9 cellular contexts compared by ENCODE assay signal in genomic region chr19:53193534-53194222, GRCh38. TPM values are rescaled to one million over a fixed set of nuclear protein-coding genes. Genes with fewer than 3 reads are reported as not detected.
DNase-seq lines count a peak whose midpoint lies in the region; ATAC-seq and TF ChIP-seq lines count a peak whose summit lies in the region.
"Had no signal": no experiment of that assay in that cellular context is flagged by ENCODE, and none has a peak within 500 bp of the region (broad histone marks: within the 10 kb centered on the region; RNA-seq: fewer than 3 reads in every experiment).

No MANE protein-coding gene starts in this region.

- intact Hi-C loops in heart right ventricle (cut with DNase I) (loop anchor here in 9 of 10 donors (5.0 to 10.0 kb wide), 12 partner anchors 61 to 551 kb away; partner anchors contain the start of genes ZNF765 (in 3 of the 9), VN1R2 (in 1 of the 9), ZNF525 (in 1 of the 9) and ZNF677 (in 1 of the 9)), left cardiac atrium (cut with DNase I) (loop anchor here (5.0 to 10.0 kb wide), 4 partner anchors 119 to 324 kb away; partner anchors contain the start of genes ZNF525 (in 1 of the 2) and ZNF845 (in 1 of the 2)), uterus (cut with DNase I; ENCODE audit: low total_unique reads) (no loop called here)

- H3K9me3 ChIP-seq in heart right ventricle (peaks cover 0 to 18% (median 0%) of the 10 kb centered on the region in 11 donors), muscle layer of colon (ENCODE audit: low read length) (no peaks in the 10 kb centered on the region), uterus (no peaks in the 10 kb centered on the region)

- TF ChIP-seq CTCF in heart right ventricle (IDR thresholded peaks at IDR 0.05) (peak in 1 of 9 donors; percentile 10), brain microvascular endothelial cell (IDR thresholded peaks at IDR 0.05; ENCODE audit: low read depth, low read length, missing control alignments) (no peak), uterus (IDR thresholded peaks at IDR 0.05) (no peak)

- in situ Hi-C loops in brain microvascular endothelial cell (cut with HindIII; ENCODE audit: low pct_ligation_motif_present, low sequenced_read_pairs) = no loop called here

- peak in 1 of 8 donors; percentile 19 for ATAC-seq in heart right ventricle
- no peak for ATAC-seq in left cardiac atrium
- no peak for ATAC-seq in GM21423 (IDR thresholded peaks at IDR 0.05; ENCODE audit: unreplicated experiment)

- peak overlapping the region in 9 of 10 donors; percentile 62 to 98 (median 83) for H3K4me3 ChIP-seq in heart right ventricle
- peak overlapping the region; percentile 21 for H3K4me3 ChIP-seq in brain microvascular endothelial cell (ENCODE audit: low read depth, low read length)
- H3K4me3 ChIP-seq in muscle layer of colon (ENCODE audit: low read depth in 1 of 2, low read length in 2 of 2) = peak overlapping the region; percentile 36 to 98
- peak overlapping the region; percentile 73 to 91 for H3K4me3 ChIP-seq in uterus
- H3K4me3 ChIP-seq: SK-N-MC had no signal

- 57 to 58% methylated on average over 12 of the region's 12 CpGs for WGBS in heart right ventricle, 2 donors

- H3K36me3 ChIP-seq in heart right ventricle = peaks cover 0 to 17% (median 0%) of the 10 kb centered on the region in 9 donors
- H3K36me3 ChIP-seq in brain microvascular endothelial cell (replicated peaks) = peaks cover 5% of the 10 kb centered on the region
- H3K36me3 ChIP-seq in muscle layer of colon (ENCODE audit: insufficient read depth, low read length) = no peaks in the 10 kb centered on the region
- no peaks in the 10 kb centered on the region for H3K36me3 ChIP-seq in uterus

- peaks cover 3 to 31% (median 14%) of the 10 kb centered on the region in 9 donors for H3K4me1 ChIP-seq in heart right ventricle
- H3K4me1 ChIP-seq in muscle layer of colon (ENCODE audit: insufficient read depth, low read length) = peaks cover 16% of the 10 kb centered on the region
- no peaks in the 10 kb centered on the region for H3K4me1 ChIP-seq in uterus

- no peak for TF ChIP-seq POLR2A in uterus (IDR thresholded peaks at IDR 0.05)

- no peak for DNase-seq in heart right ventricle
- DNase-seq in left cardiac atrium = no peak
- no peak for DNase-seq in brain microvascular endothelial cell
- no peak for DNase-seq in uterus
- no peak for DNase-seq in 8988T
- no peak for DNase-seq in stimulated activated CD4-positive, alpha-beta T cell treated with anti-CD3 and anti-CD28 coated beads, Interleukin-12 subunit alpha, Interleukin-12 subunit beta, amount 100 ng/mL, for 4 hours

- peak overlapping the region in 2 of 10 donors; percentile 70 to 90 for H3K27ac ChIP-seq in heart right ventricle
- H3K27ac ChIP-seq in brain microvascular endothelial cell = no peak overlapping the region
- H3K27ac ChIP-seq in muscle layer of colon (ENCODE audit: low read depth, low read length) = peak overlapping the region; percentile 24
- peak overlapping the region in 1 of 2 donors; percentile 26 for H3K27ac ChIP-seq in uterus
- H3K27ac ChIP-seq: SK-N-MC had no signal

- no peaks in the 10 kb centered on the region for H3K27me3 ChIP-seq in heart right ventricle
- H3K27me3 ChIP-seq in brain microvascular endothelial cell (replicated peaks) = no peaks in the 10 kb centered on the region
- no peaks in the 10 kb centered on the region for H3K27me3 ChIP-seq in muscle layer of colon (ENCODE audit: control insufficient read depth in 1 of 2, insufficient read depth in 2 of 2, low read length in 2 of 2)
- H3K27me3 ChIP-seq in uterus = no peaks in the 10 kb centered on the region

- H3K9ac ChIP-seq in muscle layer of colon (ENCODE audit: low read length) = no peak overlapping the region

RNA-seq across cellular contexts. Expression of gene ZNF665, which starts 0.5 kb away (rescaled TPM):
- 1 to 10 TPM in 7 of 10 donors, under 1 TPM in 3; 0.75 to 3.3 (median 1.2) TPM for total RNA-seq in heart right ventricle
- polyA plus RNA-seq in heart right ventricle = 1 to 10 TPM; 1.5 to 1.6 TPM
- 1 to 10 TPM in 1 of 2 donors, under 1 TPM in 1; 0.79 to 1.3 TPM for total RNA-seq in left cardiac atrium
- total RNA-seq in uterus = 10 to 100 TPM in 1 of 4 donors, 1 to 10 TPM in 2, under 1 TPM in 1; 0.77 to 14.2 (median 4.3) TPM

RNA-seq across cellular contexts. Expression of gene ZNF347, which starts 34.8 kb away (rescaled TPM):
- total RNA-seq in heart right ventricle = 10 to 100 TPM in 2 of 10 donors, 1 to 10 TPM in 8; 5.4 to 11.3 (median 7.2) TPM
- polyA plus RNA-seq in heart right ventricle = 1 to 10 TPM; 2.0 to 3.2 TPM
- 1 to 10 TPM; 6.2 to 7.8 TPM for total RNA-seq in left cardiac atrium
- total RNA-seq in uterus = 10 to 100 TPM; 10.2 to 25.4 (median 16.9) TPM

Comparison
In these comparisons a context has a peak if more than half of its experiments do, and no peak if none do; other contexts are left out.
1. H3K4me3 ChIP-seq: peak in every context shown above with its lines; median percentile 83 in heart right ventricle; 82 in uterus; 67 in muscle layer of colon; 21 in brain microvascular endothelial cell.